In genomic region chr17:4162366-4162765, GRCh38 we compare ENCODE assay signal across 10 cellular contexts. TPM values are rescaled to one million over a fixed set of nuclear protein-coding genes. Genes with fewer than 3 reads are reported as not detected.
A peak's percentile ranks its signal among the peaks of the same experiment; 100 is the strongest.
DNase-seq lines count a peak whose midpoint lies in the region; ATAC-seq and TF ChIP-seq lines count a peak whose summit lies in the region.
"Had no signal": no experiment of that assay in that cellular context is flagged by ENCODE, and none has a peak within 500 bp of the region (broad histone marks: within the 10 kb centered on the region; RNA-seq: fewer than 3 reads in every experiment).

No MANE protein-coding gene starts in this region.

- dilution Hi-C loops in IMR-90 (cut with HindIII; ENCODE audit: low sequenced_read_pairs, unreplicated experiment) = no loop called here

- H4K91ac ChIP-seq in IMR-90 (ENCODE audit: insufficient read depth, low read depth, low read length) = peak overlapping the region; percentile 13; the same call in 1 of the 2 replicates

- H2BK5ac ChIP-seq in IMR-90 (ENCODE audit: low read depth, low read length, poor library complexity, severe bottlenecking) = peak overlapping the region; percentile 65

- no peaks in the 10 kb centered on the region for H3K9me3 ChIP-seq in BLaER1 treated with 17β-estradiol and CSF1 and Interleukin-3, amounts not matched to agents 10 nM and 100 nM (replicated peaks in 1 of 11)
- H3K9me3 ChIP-seq in IMR-90 (ENCODE audit: control insufficient read depth, insufficient read depth, low read length) = no peaks in the 10 kb centered on the region
- H3K9me3 ChIP-seq in breast epithelium = no peaks in the 10 kb centered on the region
- no peaks in the 10 kb centered on the region for H3K9me3 ChIP-seq in parathyroid adenoma (ENCODE audit: control insufficient read depth, low read length)

- H2AK9ac ChIP-seq in IMR-90 (replicated peaks; ENCODE audit: low read depth, low read length, poor library complexity) = no peak overlapping the region

- no TSS peak for BruUV-seq in IMR-90 (replicated peaks; lab: Mats Ljungman, UMichigan)

- ATAC-seq in IMR-90 (ENCODE audit: low read depth) (0 out of 2 replicates have a peak, but pooled peaks have one; percentile 2), GM21528 (IDR thresholded peaks at IDR 0.05; ENCODE audit: low FRiP score, unreplicated experiment) (no peak), HG02588 (IDR thresholded peaks at IDR 0.05; ENCODE audit: unreplicated experiment) (no peak), GM19035 (IDR thresholded peaks at IDR 0.05; ENCODE audit: unreplicated experiment) (no peak)

- peak overlapping the region; percentile 22 for H3K18ac ChIP-seq in IMR-90 (ENCODE audit: low read depth, low read length)

- H3K79me1 ChIP-seq in IMR-90 (ENCODE audit: low read depth in 1 of 2, low read length in 2 of 2) = peaks cover 0 to 13% of the 10 kb centered on the region in 2 experiments; a peak in 1 of 4 replicates

- peaks cover 33 to 44% (median 35%) of the 10 kb centered on the region in 11 experiments for H3K36me3 ChIP-seq in BLaER1 treated with 17β-estradiol and CSF1 and Interleukin-3, amounts not matched to agents 10 nM and 100 nM
- H3K36me3 ChIP-seq in IMR-90 (ENCODE audit: control insufficient read depth, insufficient read depth, low read length) = peaks cover 20% of the 10 kb centered on the region
- H3K36me3 ChIP-seq in breast epithelium = no peaks in the 10 kb centered on the region
- H3K36me3 ChIP-seq in parathyroid adenoma (ENCODE audit: control insufficient read depth, insufficient read depth, low read length) = no peaks in the 10 kb centered on the region

- POLR2A ChIA-PET in IMR-90 (lab: Charles Lee; ENCODE audit: unreplicated experiment) = interaction anchor here (0.5 kb wide), 1 partner anchor 31 kb away, joined by 7 read pairs; no protein-coding TSS in a partner anchor

- H3K79me2 ChIP-seq in parathyroid adenoma = no peaks in the 10 kb centered on the region

- 95% methylated on average over 3 of the region's 7 CpGs; no CpG with 5 or more reads in 1 of the 2 experiments for WGBS in IMR-90 (ENCODE audit: extremely low coverage in 2 of 2, insufficient read length in 1 of 2), 2 experiments

- H3K4ac ChIP-seq in IMR-90 (ENCODE audit: low read depth, low read length) = peak overlapping the region; percentile 96

- no peak overlapping the region; the same call in 1 of the 2 replicates for H4K5ac ChIP-seq in IMR-90 (ENCODE audit: low read depth, low read length)

- no peak overlapping the region; the same call in 1 of the 2 replicates for H3K23ac ChIP-seq in IMR-90 (ENCODE audit: low read depth, low read length)

- H3K27me3 ChIP-seq in BLaER1 treated with 17β-estradiol and CSF1 and Interleukin-3, amounts not matched to agents 10 nM and 100 nM = no peaks in the 10 kb centered on the region
- H3K27me3 ChIP-seq in IMR-90 (ENCODE audit: control insufficient read depth, insufficient read depth, low read length) (no peaks in the 10 kb centered on the region), breast epithelium (no peaks in the 10 kb centered on the region), parathyroid adenoma (ENCODE audit: control insufficient read depth, insufficient read depth, low read length) (no peaks in the 10 kb centered on the region)

- peak overlapping the region; percentile 20 to 82 (median 58) for H3K4me2 ChIP-seq in BLaER1 treated with 17β-estradiol and CSF1 and Interleukin-3, amounts not matched to agents 10 nM and 100 nM
- H3K4me2 ChIP-seq in IMR-90 (ENCODE audit: low read depth, low read length) = no peak overlapping the region
- no peak overlapping the region for H3K4me2 ChIP-seq in parathyroid adenoma (ENCODE audit: low read length)

- no peak overlapping the region for H2BK15ac ChIP-seq in IMR-90 (ENCODE audit: low read depth, low read length)

- no peak overlapping the region for H3K56ac ChIP-seq in IMR-90 (ENCODE audit: extremely low read depth, insufficient read depth, low read length)

- peak overlapping the region in 1 of 2 experiments; percentile 22; a peak in 2 of 4 replicates for H4K8ac ChIP-seq in IMR-90 (ENCODE audit: low read depth in 2 of 2, low read length in 2 of 2)

- intact Hi-C loops in IMR-90 (cut with micrococcal nuclease) (no loop called here), breast epithelium (cut with DNase I; ENCODE audit: low total_unique reads) (no loop called here)

- no peak for TF ChIP-seq POLR2A in IMR-90 (IDR thresholded peaks at IDR 0.05; ENCODE audit: low read depth, low read length)
- no peak for TF ChIP-seq POLR2A in breast epithelium (IDR thresholded peaks at IDR 0.05)

- H2AFZ ChIP-seq in IMR-90 (replicated peaks; ENCODE audit: low read length, poor library complexity) = no peak overlapping the region
- no peak overlapping the region for H2AFZ ChIP-seq in parathyroid adenoma

- H3K9me1 ChIP-seq in IMR-90 (ENCODE audit: insufficient read depth, low read length) = peaks cover 33% of the 10 kb centered on the region

- CTCF ChIA-PET in IMR-90 (lab: Yijun Ruan, JAX) = interaction anchor here (2.2 kb wide), 1 partner anchor 38 kb away, joined by 5 read pairs; no protein-coding TSS in a partner anchor

- TF ChIP-seq CTCF in IMR-90 (conservative IDR thresholded peaks at IDR 0.05; ENCODE audit: low read depth, low read length) (no peak), breast epithelium (IDR thresholded peaks at IDR 0.05) (no peak), parathyroid adenoma (IDR thresholded peaks at IDR 0.05) (no peak)

- H3K9ac ChIP-seq in BLaER1 treated with 17β-estradiol and CSF1 and Interleukin-3, amounts not matched to agents 10 nM and 100 nM = peak overlapping the region in 7 of 11 experiments; percentile 11 to 44 (median 15); a peak in 5 of 22 replicates
- no peak overlapping the region for H3K9ac ChIP-seq in IMR-90 (ENCODE audit: low read depth, low read length)
- no peak overlapping the region for H3K9ac ChIP-seq in parathyroid adenoma

- H4K20me1 ChIP-seq in BLaER1 treated with 17β-estradiol and CSF1 and Interleukin-3, amounts not matched to agents 10 nM and 100 nM = peaks cover 0 to 41% (median 0%) of the 10 kb centered on the region in 11 experiments; a peak in 3 of 22 replicates
- peaks cover 5% of the 10 kb centered on the region for H4K20me1 ChIP-seq in IMR-90 (ENCODE audit: insufficient read depth, low read length)

- no peak overlapping the region for H3K4me3 ChIP-seq in BLaER1 treated with 17β-estradiol and CSF1 and Interleukin-3, amounts not matched to agents 10 nM and 100 nM
- H3K4me3 ChIP-seq in IMR-90 (ENCODE audit: insufficient read depth, low read depth, low read length) (no peak overlapping the region), breast epithelium (no peak overlapping the region), parathyroid adenoma (ENCODE audit: low read depth, low read length) (no peak overlapping the region)

- H3K27ac ChIP-seq in BLaER1 treated with 17β-estradiol and CSF1 and Interleukin-3, amounts not matched to agents 10 nM and 100 nM = peak overlapping the region; percentile 22 to 60 (median 45); a peak in 20 of 22 replicates
- H3K27ac ChIP-seq in IMR-90 (ENCODE audit: insufficient read depth, low read length) (no peak overlapping the region), breast epithelium (peak overlapping the region; percentile 49 to 67), parathyroid adenoma (peak overlapping the region; percentile 94)

- peak overlapping the region; percentile 60; the same call in 1 of the 2 replicates for H3K14ac ChIP-seq in IMR-90 (replicated peaks; ENCODE audit: low read depth, low read length)

- H2AK5ac ChIP-seq in IMR-90 (ENCODE audit: low read depth, low read length) = peak overlapping the region; percentile 91; the same call in 1 of the 2 replicates

- H2BK20ac ChIP-seq in IMR-90 (ENCODE audit: low read depth, low read length) = 0 out of 2 replicates have a peak overlapping the region, but pooled peaks have one; percentile 61

- H2BK120ac ChIP-seq in IMR-90 (ENCODE audit: low read depth, low read length) = peak overlapping the region; percentile 85

- no peak for TF ChIP-seq RAD21 in IMR-90 (IDR thresholded peaks at IDR 0.05; ENCODE audit: low read length)

- peaks cover 36 to 41% (median 39%) of the 10 kb centered on the region in 10 experiments for H3K4me1 ChIP-seq in BLaER1 treated with 17β-estradiol and CSF1 and Interleukin-3, amounts not matched to agents 10 nM and 100 nM
- H3K4me1 ChIP-seq in IMR-90 (ENCODE audit: control insufficient read depth, insufficient read depth, low read length) = peaks cover 17% of the 10 kb centered on the region
- peaks cover 0 to 13% of the 10 kb centered on the region in 2 donors for H3K4me1 ChIP-seq in breast epithelium
- peaks cover 25% of the 10 kb centered on the region for H3K4me1 ChIP-seq in parathyroid adenoma

- no peak for DNase-seq in IMR-90
- no peak for DNase-seq in breast epithelium (ENCODE audit: low spot score in 2 of 2)
- DNase-seq in stimulated activated CD8-positive, alpha-beta memory T cell treated with anti-CD3 and anti-CD28 coated beads, Interleukin-4, amount 100 ng/mL, for 48 hours = no peak
- DNase-seq: COR-L47, NCI-H2081 had no signal

- in situ Hi-C loops in IMR-90 (cut with MboI; ENCODE audit: low sequenced_read_pairs) = no loop called here

TF ChIP-seq in IMR-90, 13 proteins besides CTCF, POLR2A, EP300 and RAD21 (continues in another document):
- TF ChIP-seq CEBPB (IDR thresholded peaks at IDR 0.05; ENCODE audit: low read depth, low read length) (no peak), MAFK (IDR thresholded peaks at IDR 0.05; ENCODE audit: low read depth, low read length) (no peak), MXI1 (IDR thresholded peaks at IDR 0.05; ENCODE audit: borderline replicate concordance, low read depth, low read length) (no peak), FOS (IDR thresholded peaks at IDR 0.05; ENCODE audit: low read depth, low read length) (no peak), RCOR1 (IDR thresholded peaks at IDR 0.05; ENCODE audit: insufficient replicate concordance, low read length) (no peak), BHLHE40 (IDR thresholded peaks at IDR 0.05; ENCODE audit: low read depth, low read length) (no peak), MAZ (IDR thresholded peaks at IDR 0.05; ENCODE audit: borderline replicate concordance, low read depth, low read length) (no peak), SMC3 (IDR thresholded peaks at IDR 0.05; ENCODE audit: low read depth, low read length) (no peak), CHD1 (IDR thresholded peaks at IDR 0.05; ENCODE audit: low read depth, low read length) (no peak)

RNA-seq across cellular contexts. Expression of gene CYB5D2, which starts 19.4 kb away (rescaled TPM):
- total RNA-seq in IMR-90 (2012; rRNA removed) = 14.7 and 15.2 TPM in 2 replicates
- polyA plus RNA-seq in IMR-90 (2012; rRNA removed) = 22.2 and 23.6 TPM in 2 replicates
- 32.8 and 33.6 TPM in 2 replicates for polyA plus RNA-seq in IMR-90 (2012; cell fraction: cytosol; rRNA removed)
- 9.0 and 14.1 TPM in 2 replicates for polyA plus RNA-seq in IMR-90 (2012; cell fraction: nucleus; rRNA removed; ENCODE audit: low replicate concordance)
- 10 to 100 TPM; 28.4 to 74.1 (median 34.7) TPM for total RNA-seq in breast epithelium

RNA-seq across cellular contexts. Expression of gene ZZEF1, which starts 19.5 kb away (rescaled TPM):
- total RNA-seq in IMR-90 (2012; rRNA removed) = 32.2 and 34.4 TPM in 2 replicates
- polyA plus RNA-seq in IMR-90 (2012; rRNA removed) = 11.4 and 13.3 TPM in 2 replicates
- polyA plus RNA-seq in IMR-90 (2012; cell fraction: cytosol; rRNA removed) = 6.0 and 6.6 TPM in 2 replicates
- polyA plus RNA-seq in IMR-90 (2012; cell fraction: nucleus; rRNA removed; ENCODE audit: low replicate concordance) = 28.8 and 34.0 TPM in 2 replicates
- total RNA-seq in breast epithelium = 10 to 100 TPM; 67.2 to 70.8 (median 68.8) TPM

Comparison
In these comparisons a context has a peak if more than half of its experiments do, and no peak if none do; other contexts are left out.
1. H3K4me2 ChIP-seq: peak in BLaER1 treated with 17β-estradiol and CSF1 and Interleukin-3, amounts not matched to agents 10 nM and 100 nM (11 of 11); none in IMR-90 (single experiment) and parathyroid adenoma (single experiment).
2. H3K9ac ChIP-seq: peak in BLaER1 treated with 17β-estradiol and CSF1 and Interleukin-3, amounts not matched to agents 10 nM and 100 nM (7 of 11); none in IMR-90 (single experiment) and parathyroid adenoma (single experiment).